ENCODE assay signal across 1 cellular context in genomic region chr3:31960793-31961431, GRCh38.
TF ChIP-seq lines count a peak whose summit lies in the region.

No MANE protein-coding gene starts in this region.

TF ChIP-seq in HepG2, 621 proteins besides CTCF, POLR2A, EP300 and RAD21 (continues in another document):
- peak; percentile 69; the same call in 1 of the 2 replicates for TF ChIP-seq EHMT2 (IDR thresholded peaks at IDR 0.05; ENCODE audit: borderline replicate concordance, low read depth, low read length)
- TF ChIP-seq ZNF564 (CRISPR knock-in tag; IDR thresholded peaks at IDR 0.05) = no peak
- no peak for TF ChIP-seq NFKB2 (CRISPR knock-in tag; IDR thresholded peaks at IDR 0.05; ENCODE audit: borderline replicate concordance)
- 0 out of 2 replicates have a peak, but pooled peaks have one; percentile 20 for TF ChIP-seq YEATS4 (CRISPR knock-in tag; IDR thresholded peaks at IDR 0.05; ENCODE audit: borderline replicate concordance)
- peak; percentile 76 for TF ChIP-seq ZNF263 (CRISPR knock-in tag; IDR thresholded peaks at IDR 0.05)
- peak; percentile 25; the same call in 1 of the 2 replicates for TF ChIP-seq ARID5B (CRISPR knock-in tag; IDR thresholded peaks at IDR 0.05)
- TF ChIP-seq NR2F2 (IDR thresholded peaks at IDR 0.05; ENCODE audit: borderline replicate concordance, low read depth) = 0 out of 2 replicates have a peak, but pooled peaks have one; percentile 19
- peak; percentile 89; the same call in 1 of the 2 replicates for TF ChIP-seq ZNF652 (CRISPR knock-in tag; IDR thresholded peaks at IDR 0.05; ENCODE audit: borderline replicate concordance, low read depth)
- no peak for TF ChIP-seq ZBTB44 (CRISPR knock-in tag; IDR thresholded peaks at IDR 0.05)
- TF ChIP-seq HNF1A (IDR thresholded peaks at IDR 0.05; ENCODE audit: low read depth) = peak; percentile 85
- peak; percentile 89 for TF ChIP-seq HNF1A (CRISPR knock-in tag; IDR thresholded peaks at IDR 0.05; ENCODE audit: borderline replicate concordance)
- no peak for TF ChIP-seq FLYWCH1 (CRISPR knock-in tag; IDR thresholded peaks at IDR 0.05)
- no peak for TF ChIP-seq MTF1 (CRISPR knock-in tag; IDR thresholded peaks at IDR 0.05)
- TF ChIP-seq KDM3A (CRISPR knock-in tag; IDR thresholded peaks at IDR 0.05; ENCODE audit: low read depth) = no peak
- TF ChIP-seq SSRP1 (CRISPR knock-in tag; IDR thresholded peaks at IDR 0.05) = no peak
- no peak for TF ChIP-seq MAFK (conservative IDR thresholded peaks at IDR 0.05 in 1 of 2, IDR thresholded peaks at IDR 0.05 in 1 of 2; ENCODE audit: low read length in 2 of 2)
- 0 out of 2 replicates have a peak, but pooled peaks have one; percentile 8 for TF ChIP-seq TCF7 (IDR thresholded peaks at IDR 0.05; ENCODE audit: low read depth)
- TF ChIP-seq ZBTB7B (CRISPR knock-in tag; IDR thresholded peaks at IDR 0.05) = 0 out of 2 replicates have a peak, but pooled peaks have one; percentile 16
- 0 out of 2 replicates have a peak, but pooled peaks have one; percentile 2 for TF ChIP-seq ZFP90 (CRISPR knock-in tag; IDR thresholded peaks at IDR 0.05; ENCODE audit: borderline replicate concordance)
- peak; percentile 65; the same call in 1 of the 2 replicates for TF ChIP-seq CHD4 (IDR thresholded peaks at IDR 0.05; ENCODE audit: borderline replicate concordance, low read length)
- no peak for TF ChIP-seq TEF (CRISPR knock-in tag; IDR thresholded peaks at IDR 0.05)
- TF ChIP-seq ZNF343 (CRISPR knock-in tag; IDR thresholded peaks at IDR 0.05) = no peak
- TF ChIP-seq ZNF446 (CRISPR knock-in tag; IDR thresholded peaks at IDR 0.05) = no peak
- no peak for TF ChIP-seq HNRNPL (IDR thresholded peaks at IDR 0.05; ENCODE audit: low read depth, low read length)
- TF ChIP-seq NCOR1 (IDR thresholded peaks at IDR 0.05; ENCODE audit: borderline replicate concordance, low read length) = peak; percentile 32; the same call in 1 of the 2 replicates
- TF ChIP-seq FOSL2 (CRISPR knock-in tag; IDR thresholded peaks at IDR 0.05) = peak; percentile 82
- TF ChIP-seq TFE3 (CRISPR knock-in tag; IDR thresholded peaks at IDR 0.05) = peak; percentile 64
- peak; percentile 40 for TF ChIP-seq ASH2L (IDR thresholded peaks at IDR 0.05; ENCODE audit: insufficient read length, low read depth, low read length)
- TF ChIP-seq ZNF362 (CRISPR knock-in tag; IDR thresholded peaks at IDR 0.05; ENCODE audit: borderline replicate concordance) = peak; percentile 85
- no peak for TF ChIP-seq TERF1 (CRISPR knock-in tag; IDR thresholded peaks at IDR 0.05)
- TF ChIP-seq ZNF350 (CRISPR knock-in tag; IDR thresholded peaks at IDR 0.05; ENCODE audit: borderline replicate concordance, low read depth) = no peak
- no peak for TF ChIP-seq U2AF1 (optimal IDR thresholded peaks at IDR 0.05; ENCODE audit: low read depth, low read length)
- no peak for TF ChIP-seq FOXA1 (IDR thresholded peaks at IDR 0.05)
- 0 out of 2 replicates have a peak, but pooled peaks have one; percentile 37 for TF ChIP-seq FOXA1 (CRISPR knock-in tag; IDR thresholded peaks at IDR 0.05)
- TF ChIP-seq ZNF644 (CRISPR knock-in tag; IDR thresholded peaks at IDR 0.05; ENCODE audit: low read depth) = peak; percentile 98
- TF ChIP-seq ZNF281 (CRISPR knock-in tag; IDR thresholded peaks at IDR 0.05; ENCODE audit: borderline replicate concordance) = no peak
- TF ChIP-seq DMAP1 (CRISPR knock-in tag; IDR thresholded peaks at IDR 0.05) = 0 out of 2 replicates have a peak, but pooled peaks have one; percentile 20
- 0 out of 2 replicates have a peak, but pooled peaks have one; percentile 37 for TF ChIP-seq DRAP1 (CRISPR knock-in tag; IDR thresholded peaks at IDR 0.05)
- TF ChIP-seq SPEN (CRISPR knock-in tag; IDR thresholded peaks at IDR 0.05; ENCODE audit: low read depth) = no peak
- peak; percentile 30; the same call in 1 of the 2 replicates for TF ChIP-seq POGZ (CRISPR knock-in tag; IDR thresholded peaks at IDR 0.05)
- 0 out of 2 replicates have a peak, but pooled peaks have one; percentile 35 for TF ChIP-seq ZBTB37 (CRISPR knock-in tag; IDR thresholded peaks at IDR 0.05)
- TF ChIP-seq SOX13 (IDR thresholded peaks at IDR 0.05) = no peak
- peak in 1 of 2 experiments; percentile 20; a peak in 1 of 4 replicates for TF ChIP-seq SOX13 (CRISPR knock-in tag; conservative IDR thresholded peaks at IDR 0.05 in 1 of 2, IDR thresholded peaks at IDR 0.05 in 1 of 2)
